In the genomic region with DNA sequence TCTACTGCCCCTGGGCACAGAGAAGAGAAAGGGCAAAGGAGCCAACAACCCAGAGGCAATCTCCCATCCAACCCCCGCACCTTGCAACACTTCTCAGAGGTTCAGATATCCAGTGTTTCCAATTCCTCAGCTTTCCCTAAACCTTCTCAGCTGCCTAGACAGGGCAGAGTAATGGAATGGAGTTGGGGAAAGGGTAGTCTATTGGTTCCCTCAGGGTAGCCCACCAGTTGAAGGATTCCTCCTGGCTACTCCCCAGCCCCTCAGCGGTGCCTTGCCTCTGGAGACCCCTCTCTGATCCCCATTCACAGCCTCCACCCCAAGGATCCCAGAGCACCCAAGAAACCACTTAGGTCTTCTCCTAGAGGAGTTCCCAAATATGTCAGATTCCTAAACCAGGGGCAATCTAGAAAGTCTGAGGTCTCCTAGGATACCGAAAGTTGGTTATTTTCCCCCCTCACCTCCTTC, we compare ENCODE assay signal across 7 cellular contexts. TPM values are rescaled to one million over a fixed set of nuclear protein-coding genes. Genes with fewer than 3 reads are reported as not detected.
DNase-seq lines count a peak whose midpoint lies in the region; ATAC-seq, FAIRE-seq and TF ChIP-seq lines count a peak whose summit lies in the region.
"Had no signal": no experiment of that assay in that cellular context is flagged by ENCODE, and none has a peak within 500 bp of the region (broad histone marks: within the 10 kb centered on the region; RNA-seq: fewer than 3 reads in every experiment).

No MANE protein-coding gene starts in this region.

- no peak overlapping the region for H3K9ac ChIP-seq in astrocyte (ENCODE audit: low read length)

- intact Hi-C loops in CD8-positive, alpha-beta T cell (cut with DNase I, micrococcal nuclease): no loop called here

- CTCF ChIA-PET in CD8-positive, alpha-beta T cell (lab: Charles Lee): interaction anchor here (0.7 to 1.6 kb wide), 6 partner anchors 9 to 79 kb away, joined by 3 to 4 read pairs (median 3); no protein-coding TSS in a partner anchor

- FAIRE-seq in astrocyte (lab: Jason Lieb, UNC): no peak

- H3K27ac ChIP-seq in CD8-positive, alpha-beta T cell (ENCODE audit: low read depth, low read length): no peak overlapping the region
- H3K27ac ChIP-seq in astrocyte (ENCODE audit: low read depth, low read length): no peak overlapping the region
- no peak overlapping the region for H3K27ac ChIP-seq in muscle layer of duodenum (ENCODE audit: low read length)
- H3K27ac ChIP-seq: prostate gland had no signal

- H3K27ac Mint-ChIP-seq in CD8-positive, alpha-beta T cell: no peak overlapping the region
- peak overlapping the region; percentile 63 for H3K27ac Mint-ChIP-seq in astrocyte (ENCODE audit: unreplicated experiment)

- POLR2A ChIA-PET in CD8-positive, alpha-beta T cell (lab: Charles Lee): interaction anchor here (1.3 kb wide), 1 partner anchor 37 kb away, joined by 3 read pairs; no protein-coding TSS in a partner anchor

- no peak for DNase-seq in CD8-positive, alpha-beta T cell
- DNase-seq in astrocyte (ENCODE audit: low read depth) (no peak), NCI-H345 treated with DMSO at 0.1 percent for 48 hours (lab: John Stamatoyannopoulos, UW; ENCODE audit: unreplicated experiment) (no peak), NCI-H1694 treated with DMSO at 0.1 percent for 48 hours (lab: John Stamatoyannopoulos, UW) (no peak), DMS114 treated with DMSO at 0.1 percent for 48 hours (lab: John Stamatoyannopoulos, UW; ENCODE audit: unreplicated experiment) (no peak)

- no peaks in the 10 kb centered on the region for H3K9me3 ChIP-seq in CD8-positive, alpha-beta T cell (ENCODE audit: low read length)
- H3K9me3 ChIP-seq in astrocyte (ENCODE audit: insufficient read depth, low read depth, low read length) (no peaks in the 10 kb centered on the region), muscle layer of duodenum (ENCODE audit: control insufficient read depth in 1 of 2, low read length in 2 of 2) (no peaks in the 10 kb centered on the region)
- H3K9me3 ChIP-seq: prostate gland had no signal

- peak overlapping the region; percentile 81 for H3K4me2 ChIP-seq in astrocyte (ENCODE audit: low read length)

- no peak overlapping the region for H3K4me3 Mint-ChIP-seq in CD8-positive, alpha-beta T cell
- peak overlapping the region; percentile 27 for H3K4me3 Mint-ChIP-seq in astrocyte (ENCODE audit: unreplicated experiment)

- no peaks in the 10 kb centered on the region for H3K79me2 ChIP-seq in astrocyte (ENCODE audit: insufficient read depth, low read length)

- no peak overlapping the region for H2AFZ ChIP-seq in astrocyte (ENCODE audit: low read depth, low read length)

- H3K4me1 ChIP-seq in CD8-positive, alpha-beta T cell (ENCODE audit: insufficient read depth, low read length): peaks cover 22% of the 10 kb centered on the region
- H3K4me1 ChIP-seq in astrocyte (ENCODE audit: insufficient read depth, low read length) (peaks cover 9% of the 10 kb centered on the region), muscle layer of duodenum (ENCODE audit: control insufficient read depth in 1 of 2, insufficient read depth in 2 of 2, low read length in 2 of 2) (peaks cover 0 to 6% of the 10 kb centered on the region in 2 donors)
- H3K4me1 ChIP-seq: prostate gland had no signal

- peak overlapping the region; percentile 16 for H3K4me3 ChIP-seq in CD8-positive, alpha-beta T cell (ENCODE audit: low read depth, low read length)
- H3K4me3 ChIP-seq in astrocyte (ENCODE audit: insufficient read depth, low read depth, low read length): peak overlapping the region; percentile 25
- peak overlapping the region; percentile 15 to 39 for H3K4me3 ChIP-seq in muscle layer of duodenum (ENCODE audit: low read depth in 1 of 2, low read length in 2 of 2)
- H3K4me3 ChIP-seq: prostate gland had no signal

- H3K27me3 ChIP-seq in CD8-positive, alpha-beta T cell (ENCODE audit: insufficient read depth, low read length): peaks cover 12% of the 10 kb centered on the region
- H3K27me3 ChIP-seq in astrocyte (ENCODE audit: insufficient read depth, low read length) (peaks cover 43% of the 10 kb centered on the region), muscle layer of duodenum (ENCODE audit: low read depth, low read length) (peaks cover 7% of the 10 kb centered on the region)

- ATAC-seq in CD8-positive, alpha-beta T cell: no peak

- no peaks in the 10 kb centered on the region for H3K9me3 Mint-ChIP-seq in CD8-positive, alpha-beta T cell
- no peaks in the 10 kb centered on the region for H3K9me3 Mint-ChIP-seq in astrocyte (ENCODE audit: unreplicated experiment)

- no peaks in the 10 kb centered on the region for H4K20me1 ChIP-seq in astrocyte (ENCODE audit: insufficient read depth, low read length)

- H3K36me3 ChIP-seq in CD8-positive, alpha-beta T cell (ENCODE audit: insufficient read depth, low read length): no peaks in the 10 kb centered on the region
- no peaks in the 10 kb centered on the region for H3K36me3 ChIP-seq in astrocyte (ENCODE audit: insufficient read depth, low read length)
- no peaks in the 10 kb centered on the region for H3K36me3 ChIP-seq in muscle layer of duodenum (ENCODE audit: control insufficient read depth in 1 of 2, insufficient read depth in 2 of 2, low read length in 2 of 2)
- H3K36me3 ChIP-seq: prostate gland had no signal

- TF ChIP-seq CTCF in CD8-positive, alpha-beta T cell (IDR thresholded peaks at IDR 0.05): no peak
- TF ChIP-seq CTCF in astrocyte (IDR thresholded peaks at IDR 0.05; ENCODE audit: insufficient read depth, low read depth, low read length): no peak

- H3K27me3 Mint-ChIP-seq in CD8-positive, alpha-beta T cell (ENCODE audit: low read depth): peaks cover 55% of the 10 kb centered on the region
- peaks cover 29% of the 10 kb centered on the region for H3K27me3 Mint-ChIP-seq in astrocyte (ENCODE audit: low read depth, unreplicated experiment)

- peaks cover 28% of the 10 kb centered on the region for H3K4me1 Mint-ChIP-seq in CD8-positive, alpha-beta T cell (ENCODE audit: low read depth)
- H3K4me1 Mint-ChIP-seq in astrocyte (ENCODE audit: low read depth, unreplicated experiment): peaks cover 14% of the 10 kb centered on the region

- no peaks in the 10 kb centered on the region for H3K36me3 Mint-ChIP-seq in CD8-positive, alpha-beta T cell
- no peaks in the 10 kb centered on the region for H3K36me3 Mint-ChIP-seq in astrocyte (ENCODE audit: low read depth, unreplicated experiment)

RNA-seq across cellular contexts. Expression of a gene that starts 0.5 kb away (rescaled TPM):
- total RNA-seq in CD8-positive, alpha-beta T cell: not detected
- 0.29 and 0.41 TPM in 2 replicates for total RNA-seq in astrocyte

RNA-seq across cellular contexts. Expression of a gene that starts 19.8 kb away (rescaled TPM):
- total RNA-seq in CD8-positive, alpha-beta T cell: 1,000 to 10,000 TPM; 1,967 to 1,977 TPM
- 484 and 612 TPM in 2 replicates for total RNA-seq in astrocyte

RNA-seq across cellular contexts. Expression of a gene that starts 20.4 kb away (rescaled TPM):
- total RNA-seq in CD8-positive, alpha-beta T cell: 10 to 100 TPM; 26.1 to 26.7 TPM
- 99.9 and 111 TPM in 2 replicates for total RNA-seq in astrocyte

RNA-seq across cellular contexts. Expression of a gene that starts 24.6 kb away (rescaled TPM):
- total RNA-seq in CD8-positive, alpha-beta T cell: 10 to 100 TPM; 24.1 to 25.2 TPM
- 134 and 136 TPM in 2 replicates for total RNA-seq in astrocyte
